2 cellular contexts compared by ENCODE assay signal in genomic region chr17:75703191-75703590, GRCh38.
TF ChIP-seq lines count a peak whose summit lies in the region.

No MANE protein-coding gene starts in this region.

TF ChIP-seq in A549, 52 proteins besides CTCF, POLR2A, EP300 and RAD21 (continued from another document):
- no peak for TF ChIP-seq RNF2 (IDR thresholded peaks at IDR 0.05; ENCODE audit: borderline replicate concordance, low read depth)
- no peak for TF ChIP-seq RCOR1 (IDR thresholded peaks at IDR 0.05; ENCODE audit: low read depth, low read length)
- TF ChIP-seq JUNB (IDR thresholded peaks at IDR 0.05): no peak
- no peak for TF ChIP-seq HES2 (IDR thresholded peaks at IDR 0.05)
- no peak for TF ChIP-seq BHLHE40 (IDR thresholded peaks at IDR 0.05; ENCODE audit: low read depth, low read length)
- no peak for TF ChIP-seq POLR2AphosphoS2 (conservative IDR thresholded peaks at IDR 0.05; ENCODE audit: low read length)
- no peak for TF ChIP-seq CEBPB (IDR thresholded peaks at IDR 0.05)
- TF ChIP-seq NR3C1 (IDR thresholded peaks at IDR 0.05): no peak
- no peak for TF ChIP-seq HOXB5 (CRISPR knock-in tag; IDR thresholded peaks at IDR 0.05)
- no peak for TF ChIP-seq USF2 (IDR thresholded peaks at IDR 0.05)
- TF ChIP-seq SMC3 (IDR thresholded peaks at IDR 0.05): no peak
- no peak for TF ChIP-seq ZSCAN20 (CRISPR knock-in tag; IDR thresholded peaks at IDR 0.05)
- no peak for TF ChIP-seq FOSB (CRISPR knock-in tag; IDR thresholded peaks at IDR 0.05)

TF ChIP-seq in WTC11, 78 proteins besides CTCF, POLR2A, EP300 and RAD21 (continued from another document):
- no peak for TF ChIP-seq AFF4 (CRISPR knock-in tag; IDR thresholded peaks at IDR 0.05; ENCODE audit: borderline replicate concordance)
- no peak for TF ChIP-seq ZNF416 (CRISPR knock-in tag; IDR thresholded peaks at IDR 0.05)
- TF ChIP-seq KAT7 (CRISPR knock-in tag; IDR thresholded peaks at IDR 0.05; ENCODE audit: borderline replicate concordance): no peak
- TF ChIP-seq ZSCAN18 (CRISPR knock-in tag; IDR thresholded peaks at IDR 0.05): no peak
- TF ChIP-seq JUN (CRISPR knock-in tag; IDR thresholded peaks at IDR 0.05): no peak
- no peak for TF ChIP-seq MYBL2 (CRISPR knock-in tag; IDR thresholded peaks at IDR 0.05)
- TF ChIP-seq IRF1 (CRISPR knock-in tag; IDR thresholded peaks at IDR 0.05): no peak
- no peak for TF ChIP-seq GTF2I (CRISPR knock-in tag; conservative IDR thresholded peaks at IDR 0.05)
